In genomic region chr3:126084667-126085180, GRCh38 we compare ENCODE assay signal across 8 cellular contexts. TPM values are rescaled to one million over a fixed set of nuclear protein-coding genes. Genes with fewer than 3 reads are reported as not detected.
DNase-seq lines count a peak whose midpoint lies in the region; ATAC-seq and TF ChIP-seq lines count a peak whose summit lies in the region.

No MANE protein-coding gene starts in this region.

- CTCF ChIA-PET in AG04450 (lab: Charles Lee): interaction anchor here (0.6 to 0.7 kb wide), 4 partner anchors 10 to 344 kb away, joined by 3 to 4 read pairs (median 4); no protein-coding TSS in a partner anchor

- H3K9me3 ChIP-seq in AG04450 (ENCODE audit: control insufficient read depth, insufficient read depth, low read length) (peaks cover 4% of the 10 kb centered on the region; the same call in 1 of the 2 replicates), muscle layer of duodenum (ENCODE audit: control insufficient read depth in 1 of 2, low read length in 2 of 2) (no peaks in the 10 kb centered on the region)

- POLR2A ChIA-PET in AG04450 (lab: Yijun Ruan, JAX): interaction anchor here (0.8 kb wide), 1 partner anchor 16 kb away, joined by 4 read pairs; no protein-coding TSS in a partner anchor

- peak overlapping the region; percentile 91 for H3K4me3 Mint-ChIP-seq in central memory CD8-positive, alpha-beta T cell

- DNase-seq in AG04450 (ENCODE audit: low read depth, low spot score) (no peak), NOMO-1 treated with dmso at 0.1 percent for 144 hours (lab: John Stamatoyannopoulos, UW; ENCODE audit: unreplicated experiment) (no peak), GM19240 (ENCODE audit: insufficient read length, low spot score) (no peak), dermis blood vessel endothelial cell (no peak)
- no peak for DNase-seq in Jurkat, Clone E6-1 (ENCODE audit: low read depth, low spot score)
- no peak for DNase-seq in central memory CD8-positive, alpha-beta T cell (ENCODE audit: low spot score in 2 of 2)

- peaks cover 8% of the 10 kb centered on the region for H3K36me3 Mint-ChIP-seq in central memory CD8-positive, alpha-beta T cell (ENCODE audit: insufficient read depth)

- H3K27me3 ChIP-seq in AG04450 (ENCODE audit: control insufficient read depth, insufficient read depth, low read length): peaks cover 2% of the 10 kb centered on the region
- no peaks in the 10 kb centered on the region for H3K27me3 ChIP-seq in muscle layer of duodenum (ENCODE audit: low read depth, low read length)

- no peaks in the 10 kb centered on the region for H3K36me3 ChIP-seq in muscle layer of duodenum (ENCODE audit: control insufficient read depth in 1 of 2, insufficient read depth in 2 of 2, low read length in 2 of 2)

- H3K27me3 Mint-ChIP-seq in central memory CD8-positive, alpha-beta T cell: no peaks in the 10 kb centered on the region

- peaks cover 19% of the 10 kb centered on the region for H3K4me1 Mint-ChIP-seq in central memory CD8-positive, alpha-beta T cell

- H3K4me1 ChIP-seq in muscle layer of duodenum (ENCODE audit: control insufficient read depth in 1 of 2, insufficient read depth in 2 of 2, low read length in 2 of 2): peaks cover 0 to 12% of the 10 kb centered on the region in 2 donors

- TF ChIP-seq CTCF in AG04450 (IDR thresholded peaks at IDR 0.05; ENCODE audit: low read depth, low read length): no peak

- peak overlapping the region; percentile 41 for H3K27ac Mint-ChIP-seq in central memory CD8-positive, alpha-beta T cell (ENCODE audit: low read depth)

- ATAC-seq in central memory CD8-positive, alpha-beta T cell (replicated peaks; ENCODE audit: extremely low read depth, poor library complexity, severe bottlenecking): no peak
- no peak for ATAC-seq in GM21447 (IDR thresholded peaks at IDR 0.05; ENCODE audit: unreplicated experiment)

- no peaks in the 10 kb centered on the region for H3K9me3 Mint-ChIP-seq in central memory CD8-positive, alpha-beta T cell

- H3K27ac ChIP-seq in AG04450 (ENCODE audit: low read depth, low read length) (no peak overlapping the region), muscle layer of duodenum (ENCODE audit: low read length) (peak overlapping the region; percentile 67)

- peak overlapping the region; percentile 69 for H3K4me3 ChIP-seq in AG04450 (ENCODE audit: low read depth, low read length)
- H3K4me3 ChIP-seq in Jurkat, Clone E6-1 (ENCODE audit: low read length): peak overlapping the region; percentile 74
- peak overlapping the region; percentile 73 to 74 for H3K4me3 ChIP-seq in muscle layer of duodenum (ENCODE audit: low read depth in 1 of 2, low read length in 2 of 2)

RNA-seq across cellular contexts. Expression of gene SLC41A3, which starts 0.8 kb away (rescaled TPM):
- 36.9 and 37.2 TPM in 2 replicates for polyA plus RNA-seq in AG04450 (2011; rRNA removed)
- polyA minus RNA-seq in AG04450 (2011; rRNA and poly(A)+ RNA removed): 32.8 and 37.5 TPM in 2 replicates
- 51.0 TPM for polyA plus RNA-seq in Jurkat, Clone E6-1 (2012; ENCODE audit: insufficient read depth, insufficient read length)
- 88.0 and 98.2 TPM in 2 replicates for total RNA-seq in dermis blood vessel endothelial cell
